Comparison of ENCODE assay signal across 8 cellular contexts in genomic region chrX:155070975-155071693, GRCh38. TPM values are rescaled to one million over a fixed set of nuclear protein-coding genes. Genes with fewer than 3 reads are reported as not detected.
DNase-seq lines count a peak whose midpoint lies in the region; ATAC-seq and TF ChIP-seq lines count a peak whose summit lies in the region.

BRCC3 (plus strand) TSS chrX:155071508; CDS start chrX:155071528, 20 bp downstream.
CMC4 (minus strand) TSS chrX:155071136; CDS start chrX:155064023, 7,113 bp downstream.
A gene with protein sequence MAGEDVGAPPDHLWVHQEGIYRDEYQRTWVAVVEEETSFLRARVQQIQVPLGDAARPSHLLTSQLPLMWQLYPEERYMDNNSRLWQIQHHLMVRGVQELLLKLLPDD (minus strand): TSS chrX:155071136. CDS start chrX:155066010, 5,126 bp downstream.

- H3K27me3 ChIP-seq in AG04450 (ENCODE audit: control insufficient read depth, insufficient read depth, low read length), result no peaks in the 10 kb centered on the region

- peaks cover 45% of the 10 kb centered on the region for H3K4me1 Mint-ChIP-seq in activated B cell treated with CpG ODN at 0.5 μM for 24 hours

- intact Hi-C loops in activated B cell treated with CpG ODN at 0.5 μM for 24 hours (cut with micrococcal nuclease), result loop anchor here (1.0 to 5.0 kb wide), 3 partner anchors 14 to 89 kb away; no protein-coding TSS in a partner anchor

- H3K36me3 Mint-ChIP-seq in activated B cell treated with CpG ODN at 0.5 μM for 24 hours (ENCODE audit: low read depth), result peaks cover 27% of the 10 kb centered on the region

- H3K9me3 Mint-ChIP-seq in activated B cell treated with CpG ODN at 0.5 μM for 24 hours, result no peaks in the 10 kb centered on the region

- TF ChIP-seq CTCF in AG04450 (IDR thresholded peaks at IDR 0.05; ENCODE audit: low read depth, low read length), result no peak
- TF ChIP-seq CTCF in activated B cell treated with CpG ODN at 0.5 μM for 24 hours (IDR thresholded peaks at IDR 0.05), result no peak

- H3K27ac Mint-ChIP-seq in activated B cell treated with CpG ODN at 0.5 μM for 24 hours, result peak within 1 kb of the TSS; percentile 92

- H3K27me3 Mint-ChIP-seq in activated B cell treated with CpG ODN at 0.5 μM for 24 hours, result no peaks in the 10 kb centered on the region

- H3K27ac ChIP-seq in AG04450 (ENCODE audit: low read depth, low read length) (peak within 1 kb of the TSS; percentile 75), caudate nucleus (ENCODE audit: low read depth, low read length) (peak within 1 kb of the TSS; percentile 46)

- H3K9me3 ChIP-seq in AG04450 (ENCODE audit: control insufficient read depth, insufficient read depth, low read length), result no peaks in the 10 kb centered on the region; the same call in 1 of the 2 replicates

- POLR2A ChIA-PET in AG04450 (lab: Yijun Ruan, JAX), result no interaction called here
- POLR2A ChIA-PET in activated B cell treated with CpG ODN at 0.5 μM for 24 hours (lab: Charles Lee), result interaction anchor here (1.0 to 1.5 kb wide), 2 partner anchors 44 to 145 kb away, joined by 3 to 14 read pairs (median 6); partner anchors contain the start of genes FUNDC2 and VBP1

- peak; percentile 36 for DNase-seq in AG04450 (ENCODE audit: low read depth, low spot score)
- DNase-seq in NCI-H2227 treated with DMSO at 0.1 percent for 48 hours (lab: John Stamatoyannopoulos, UW), result peak; percentile 81
- peak; percentile 74 for DNase-seq in activated B cell treated with CpG ODN at 0.5 μM for 24 hours
- peak in 57 of 61 donors; percentile 15 to 83 (median 61) for DNase-seq in caudate nucleus (lab: John Stamatoyannopoulos, UW)
- DNase-seq in islet precursor cell, result peak; percentile 90
- DNase-seq in stimulated activated CD4-positive, alpha-beta T cell treated with anti-CD3 and anti-CD28 coated beads, Interleukin-12 subunit alpha, Interleukin-12 subunit beta, amount 100 ng/mL, for 4 hours, result peak; percentile 70

- peak within 1 kb of the TSS; percentile 79 for H3K4me3 ChIP-seq in AG04450 (ENCODE audit: low read depth, low read length)

- CTCF ChIA-PET in AG04450 (lab: Charles Lee), result interaction anchor here (0.7 to 1.5 kb wide), 3 partner anchors 14 to 22 kb away, joined by 3 read pairs; no protein-coding TSS in a partner anchor
- CTCF ChIA-PET in activated B cell treated with CpG ODN at 0.5 μM for 24 hours (lab: Charles Lee), result interaction anchor here (1.0 kb wide), 1 partner anchor 44 kb away, joined by 3 read pairs; the partner anchor contains the start of gene FUNDC2

- ATAC-seq in GM18907 (IDR thresholded peaks at IDR 0.05; ENCODE audit: unreplicated experiment) (peak; percentile 87), HG03135 (IDR thresholded peaks at IDR 0.05; ENCODE audit: unreplicated experiment) (peak; percentile 80), activated B cell treated with CpG ODN at 0.5 μM for 24 hours (ENCODE audit: low read depth) (peak; percentile 83)

- H3K4me3 Mint-ChIP-seq in activated B cell treated with CpG ODN at 0.5 μM for 24 hours, result peak within 1 kb of the TSS; percentile 90

RNA-seq across cellular contexts. Expression of gene BRCC3, which starts in this region (rescaled TPM):
- 18.7 and 23.0 TPM in 2 replicates for polyA plus RNA-seq in AG04450 (2011; rRNA removed)
- 19.6 and 20.1 TPM in 2 replicates for polyA minus RNA-seq in AG04450 (2011; rRNA and poly(A)+ RNA removed)
- total RNA-seq in activated B cell treated with CpG ODN at 0.5 μM for 24 hours, result 20.1 and 21.1 TPM in 2 replicates

RNA-seq across cellular contexts. Expression of gene CMC4, which starts in this region (rescaled TPM):
- 9.9 and 10.1 TPM in 2 replicates for polyA plus RNA-seq in AG04450 (2011; rRNA removed)
- polyA minus RNA-seq in AG04450 (2011; rRNA and poly(A)+ RNA removed), result 1.2 and 2.0 TPM in 2 replicates
- total RNA-seq in activated B cell treated with CpG ODN at 0.5 μM for 24 hours, result 4.7 and 5.3 TPM in 2 replicates

RNA-seq across cellular contexts. Expression of the third gene that starts in this region (rescaled TPM):
- polyA plus RNA-seq in AG04450 (2011; rRNA removed), result 10.5 and 17.4 TPM in 2 replicates
- 1.9 and 3.2 TPM in 2 replicates for polyA minus RNA-seq in AG04450 (2011; rRNA and poly(A)+ RNA removed)
- total RNA-seq in activated B cell treated with CpG ODN at 0.5 μM for 24 hours, result 19.5 and 21.2 TPM in 2 replicates

Comparison
In these comparisons a context has a peak if more than half of its experiments do, and no peak if none do; other contexts are left out.
1. Peak in every context shown above with its lines: DNase-seq, ATAC-seq, H3K4me3 ChIP-seq and H3K27ac ChIP-seq.
2. DNase-seq: peak in every context shown above with its lines; median percentile 90 in islet precursor cell; 81 in NCI-H2227 treated with DMSO at 0.1 percent for 48 hours; 74 in activated B cell treated with CpG ODN at 0.5 μM for 24 hours; 70 in stimulated activated CD4-positive, alpha-beta T cell treated with anti-CD3 and anti-CD28 coated beads, Interleukin-12 subunit alpha, Interleukin-12 subunit beta, amount 100 ng/mL, for 4 hours; 61 in caudate nucleus; 36 in AG04450.